In the genomic region with DNA sequence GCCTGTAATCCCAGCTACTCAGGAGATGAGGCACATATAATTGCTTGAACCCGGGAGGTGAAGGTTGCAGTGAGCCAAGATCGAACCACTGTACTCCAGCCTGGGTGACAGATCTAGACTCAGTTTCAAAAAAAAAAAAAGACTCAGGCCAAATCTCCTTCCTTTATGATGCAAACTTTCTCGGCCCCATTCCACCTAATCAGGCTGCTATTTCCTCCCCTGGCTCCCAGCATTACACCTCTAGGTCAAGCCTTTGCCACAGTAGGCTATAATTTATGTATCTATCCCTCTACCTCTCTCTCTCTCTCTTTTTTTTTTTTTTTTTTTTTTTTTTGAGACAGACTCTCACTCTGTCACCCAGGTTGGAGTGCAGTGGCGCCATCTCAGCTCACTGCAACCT, we compare ENCODE assay signal across 3 cellular contexts. TPM values are rescaled to one million over a fixed set of nuclear protein-coding genes. Genes with fewer than 3 reads are reported as not detected.
"Had no signal": no experiment of that assay in that cellular context is flagged by ENCODE, and none has a peak within 500 bp of the region (broad histone marks: within the 10 kb centered on the region; RNA-seq: fewer than 3 reads in every experiment).

No MANE protein-coding gene starts in this region.

RNA-seq across cellular contexts. Expression of a gene that starts 1.5 kb away (rescaled TPM):
- total RNA-seq: PC-3, SJCRH30 had no signal

RNA-seq across cellular contexts. Expression of a gene that starts 9.1 kb away (rescaled TPM):
- total RNA-seq: OCI-LY7, PC-3, SJCRH30 had no signal

RNA-seq across cellular contexts. Expression of a gene that starts 20.1 kb away (rescaled TPM):
- total RNA-seq: OCI-LY7 had no signal

RNA-seq across cellular contexts. Expression of a gene that starts 43.9 kb away (rescaled TPM):
- total RNA-seq: OCI-LY7, SJCRH30 had no signal
